ENCODE assay signal across 16 cellular contexts in the genomic region with DNA sequence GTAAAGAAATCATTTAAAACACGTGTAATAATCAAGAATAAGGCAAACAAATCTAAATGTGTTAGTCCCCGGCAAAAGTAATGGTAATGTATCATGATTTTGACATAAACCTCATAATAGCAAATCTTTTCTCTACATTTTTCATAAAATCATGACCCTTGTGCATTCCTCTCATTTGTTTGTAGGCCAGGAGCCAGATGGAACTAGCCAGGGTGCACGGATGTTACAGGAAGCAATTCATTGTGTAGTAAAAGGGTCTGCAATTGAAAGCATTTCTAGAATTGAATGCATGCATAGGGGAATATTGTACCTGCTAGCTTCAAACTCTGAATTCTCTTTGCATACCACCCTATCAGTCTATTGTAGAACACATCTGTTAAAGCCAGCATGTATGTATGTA.
DNase-seq lines count a peak whose midpoint lies in the region; ATAC-seq and TF ChIP-seq lines count a peak whose summit lies in the region.
"Had no signal": no experiment of that assay in that cellular context is flagged by ENCODE, and none has a peak within 500 bp of the region (broad histone marks: within the 10 kb centered on the region; RNA-seq: fewer than 3 reads in every experiment).

No MANE protein-coding gene starts in this region.

- no peak overlapping the region for H3K27ac Mint-ChIP-seq in stimulated activated effector memory CD8-positive, alpha-beta T cell treated with anti-CD3 and anti-CD28 coated beads, Interleukin-12 subunit alpha, Interleukin-12 subunit beta, amount 100 ng/mL, for 72 hours
- H3K27ac Mint-ChIP-seq: B cell; CD4-positive, alpha-beta T cell; CD8-positive, alpha-beta T cell had no signal

- no peaks in the 10 kb centered on the region for H3K4me1 Mint-ChIP-seq in stimulated activated effector memory CD8-positive, alpha-beta T cell treated with anti-CD3 and anti-CD28 coated beads, Interleukin-12 subunit alpha, Interleukin-12 subunit beta, amount 100 ng/mL, for 72 hours
- H3K4me1 Mint-ChIP-seq: B cell had no signal

- no peak for TF ChIP-seq POLR2A in GM18505 (IDR thresholded peaks at IDR 0.05; ENCODE audit: borderline replicate concordance, extremely low read depth, insufficient read depth, insufficient read length)

- H3K9me3 Mint-ChIP-seq in stimulated activated effector memory CD8-positive, alpha-beta T cell treated with anti-CD3 and anti-CD28 coated beads, Interleukin-12 subunit alpha, Interleukin-12 subunit beta, amount 100 ng/mL, for 72 hours: peaks cover 6% of the 10 kb centered on the region
- H3K9me3 Mint-ChIP-seq: CD8-positive, alpha-beta T cell had no signal

- H3K4me3 Mint-ChIP-seq in stimulated activated effector memory CD8-positive, alpha-beta T cell treated with anti-CD3 and anti-CD28 coated beads, Interleukin-12 subunit alpha, Interleukin-12 subunit beta, amount 100 ng/mL, for 72 hours: no peak overlapping the region
- H3K4me3 Mint-ChIP-seq: B cell; CD4-positive, alpha-beta T cell; CD8-positive, alpha-beta T cell had no signal

- H3K36me3 Mint-ChIP-seq in stimulated activated effector memory CD8-positive, alpha-beta T cell treated with anti-CD3 and anti-CD28 coated beads, Interleukin-12 subunit alpha, Interleukin-12 subunit beta, amount 100 ng/mL, for 72 hours: no peaks in the 10 kb centered on the region
- H3K36me3 Mint-ChIP-seq: CD8-positive, alpha-beta T cell had no signal

- no peak for ATAC-seq in stimulated activated effector memory CD8-positive, alpha-beta T cell treated with anti-CD3 and anti-CD28 coated beads, Interleukin-12 subunit alpha, Interleukin-12 subunit beta, amount 100 ng/mL, for 72 hours
- no peak for ATAC-seq in GM18505 (IDR thresholded peaks at IDR 0.05; ENCODE audit: unreplicated experiment)
- ATAC-seq: A549; CD8-positive, alpha-beta T cell; GM12878 had no signal

- peak; percentile 73 for DNase-seq in G401 (ENCODE audit: low spot score)
- DNase-seq in cerebellum (ENCODE audit: low spot score): peak; percentile 32
- peak; percentile 8 for DNase-seq in fibroblast of pulmonary artery (ENCODE audit: low read depth)
- no peak for DNase-seq in stimulated activated effector memory CD8-positive, alpha-beta T cell treated with anti-CD3 and anti-CD28 coated beads, Interleukin-12 subunit alpha, Interleukin-12 subunit beta, amount 100 ng/mL, for 72 hours (ENCODE audit: low spot score in 2 of 2)
- DNase-seq: AML-193; Caco-2; Calu3; CD4-positive, alpha-beta T cell; CD8-positive, alpha-beta T cell; DMS79 treated with DMSO at 0.1 percent for 48 hours; GDM1 had no signal

- in situ Hi-C loops in G401 (cut with HindIII; ENCODE audit: low sequenced_read_pairs): no loop called here

- H3K4me3 ChIP-seq in fibroblast of pulmonary artery (replicated peaks; ENCODE audit: low read depth, low read length): no peak overlapping the region
- H3K4me3 ChIP-seq: A549; BLaER1 treated with 17β-estradiol and CSF1 and Interleukin-3, amounts not matched to agents 10 nM and 100 nM; GM12878 had no signal

- no peak for TF ChIP-seq CTCF in fibroblast of pulmonary artery (IDR thresholded peaks at IDR 0.05; ENCODE audit: low read length, missing control alignments)

Comparison
In these comparisons a context has a peak if more than half of its experiments do, and no peak if none do; other contexts are left out.
1. DNase-seq: peak in G401 (single experiment), cerebellum (single experiment) and fibroblast of pulmonary artery (single experiment); none in stimulated activated effector memory CD8-positive, alpha-beta T cell treated with anti-CD3 and anti-CD28 coated beads, Interleukin-12 subunit alpha, Interleukin-12 subunit beta, amount 100 ng/mL, for 72 hours (0 of 2).